In the genomic region with DNA sequence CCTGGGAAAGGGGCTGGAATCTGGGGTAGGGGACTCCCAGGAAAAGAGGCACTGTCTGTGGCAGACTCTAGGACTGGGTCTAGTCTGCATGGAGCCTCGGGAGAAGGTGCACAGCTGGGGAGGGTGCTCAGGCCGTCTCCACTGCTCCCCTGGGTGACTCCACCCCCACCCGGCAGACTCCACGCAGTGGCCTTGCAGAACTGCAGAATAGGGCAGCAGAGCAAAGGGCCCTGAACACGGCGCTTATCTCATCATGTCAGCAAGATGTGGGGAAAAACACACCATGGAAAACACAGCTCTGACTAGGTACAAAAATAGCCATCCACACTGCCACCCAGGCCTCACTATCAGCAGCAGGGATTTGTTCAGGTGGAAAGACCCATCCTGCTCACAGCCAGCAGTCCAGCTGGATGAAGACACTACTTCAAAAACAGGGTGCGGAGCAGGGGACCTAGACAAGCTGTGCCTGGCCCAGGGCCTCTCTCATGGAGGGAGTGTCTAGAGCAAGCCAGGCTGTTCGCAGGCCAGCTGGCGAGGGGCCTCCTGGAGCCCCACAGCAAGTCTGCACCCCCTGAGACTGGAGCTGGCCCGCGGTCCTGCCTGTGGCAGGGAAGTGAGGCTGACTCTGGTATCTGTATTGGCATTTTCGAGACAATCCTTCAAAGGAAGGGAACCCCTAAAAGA, we compare ENCODE assay signal across 36 cellular contexts. TPM values are rescaled to one million over a fixed set of nuclear protein-coding genes. Genes with fewer than 3 reads are reported as not detected.
DNase-seq lines count a peak whose midpoint lies in the region; ATAC-seq, FAIRE-seq and TF ChIP-seq lines count a peak whose summit lies in the region.
"Had no signal": no experiment of that assay in that cellular context is flagged by ENCODE, and none has a peak within 500 bp of the region (broad histone marks: within the 10 kb centered on the region; RNA-seq: fewer than 3 reads in every experiment).

No MANE protein-coding gene starts in this region.

- peak overlapping the region; percentile 11 to 36 for H3K27ac ChIP-seq in testis
- H3K27ac ChIP-seq: esophagus muscularis mucosa, foreskin keratinocyte, upper lobe of left lung had no signal

- 53 to 72% methylated on average over 7 to 12 of the region's 12 CpGs for WGBS in testis, 2 donors

- ATAC-seq in activated CD8-positive, alpha-beta T cell treated with anti-CD3 and anti-CD28 coated beads, Interleukin-2, amount 10 ng/mL, durations not matched to agents 7 days and 5 days: no peak
- no peak for ATAC-seq in activated CD8-positive, alpha-beta T cell treated with anti-CD3 and anti-CD28 coated beads for 36 hours
- ATAC-seq in left lobe of liver (peak; percentile 2), GM19351 (IDR thresholded peaks at IDR 0.05; ENCODE audit: unreplicated experiment) (no peak)
- ATAC-seq: activated T-cell treated with anti-CD3 and anti-CD28 coated beads, Interleukin-2, amount 50 U/mL, for 4 hours; foreskin keratinocyte; stimulated activated effector memory CD8-positive, alpha-beta T cell treated with anti-CD3 and anti-CD28 coated beads, Interleukin-12 subunit alpha, Interleukin-12 subunit beta, amount 100 ng/mL, for 72 hours had no signal

- no peak for FAIRE-seq in GM19239 (lab: Jason Lieb, UNC)
- FAIRE-seq: endometrium, G401.6 had no signal

- DNase-seq in activated CD8-positive, alpha-beta T cell treated with anti-CD3 and anti-CD28 coated beads, Interleukin-2, amount 10 ng/mL, durations not matched to agents 7 days and 5 days: peak; percentile 15
- DNase-seq in activated CD8-positive, alpha-beta T cell treated with anti-CD3 and anti-CD28 coated beads for 36 hours: no peak
- DNase-seq in cardiac septum (ENCODE audit: low spot score) (peak; percentile 74), left lobe of liver (ENCODE audit: low spot score) (peak; percentile 56), testis (peak; percentile 56), Calu3 (no peak), GM19239 (ENCODE audit: insufficient read length, low spot score) (no peak)
- DNase-seq: 8988T; activated CD4-positive, CD25-positive, alpha-beta regulatory T cell treated with anti-CD3 and anti-CD28 coated beads, Interleukin-2, amount 50 U/mL, for 72 hours; activated gamma-delta T cell; activated naive CD8-positive, alpha-beta T cell treated with anti-CD3 and anti-CD28 coated beads for 36 hours; activated T-cell treated with anti-CD3 and anti-CD28 coated beads, Interleukin-2, amount 50 U/mL, for 4 hours; aorta; Caco-2; central memory CD4-positive, alpha-beta T cell; foreskin keratinocyte; immature natural killer cell; naive B cell; NCI-H1048; NCI-H2107; NCI-H345; NCI-H69; nucleus accumbens; SHP77 treated with DMSO at 0.1 percent for 48 hours had no signal

- CTCF ChIA-PET in activated CD8-positive, alpha-beta T cell treated with anti-CD3 and anti-CD28 coated beads, Interleukin-2, amount 10 ng/mL, durations not matched to agents 7 days and 5 days (lab: Charles Lee): interaction anchor here (1.3 kb wide), 1 partner anchor 17 kb away, joined by 3 read pairs; no protein-coding TSS in a partner anchor
- CTCF ChIA-PET in activated CD8-positive, alpha-beta T cell treated with anti-CD3 and anti-CD28 coated beads for 36 hours (lab: Charles Lee): interaction anchor here (1.7 kb wide), 1 partner anchor 17 kb away, joined by 5 read pairs; no protein-coding TSS in a partner anchor
- CTCF ChIA-PET in Calu3 (lab: Charles Lee): interaction anchor here (0.6 kb wide), 1 partner anchor 279 kb away, joined by 4 read pairs; no protein-coding TSS in a partner anchor

- intact Hi-C loops in activated CD8-positive, alpha-beta T cell treated with anti-CD3 and anti-CD28 coated beads for 36 hours (cut with micrococcal nuclease): no loop called here
- intact Hi-C loops in cardiac septum (cut with DNase I) (no loop called here), testis (cut with DNase I; ENCODE audit: low total_unique reads) (no loop called here), Calu3 (cut with micrococcal nuclease; ENCODE audit: unreplicated experiment) (no loop called here)

- no peaks in the 10 kb centered on the region for H3K9me3 Mint-ChIP-seq in activated CD8-positive, alpha-beta T cell treated with anti-CD3 and anti-CD28 coated beads, Interleukin-2, amount 10 ng/mL, durations not matched to agents 7 days and 5 days (ENCODE audit: insufficient read depth)
- H3K9me3 Mint-ChIP-seq in activated CD8-positive, alpha-beta T cell treated with anti-CD3 and anti-CD28 coated beads for 36 hours: no peaks in the 10 kb centered on the region
- H3K9me3 Mint-ChIP-seq in Calu3 (ENCODE audit: low read depth, unreplicated experiment): no peaks in the 10 kb centered on the region
- H3K9me3 Mint-ChIP-seq: activated naive CD8-positive, alpha-beta T cell treated with anti-CD3 and anti-CD28 coated beads for 36 hours; activated T-cell treated with anti-CD3 and anti-CD28 coated beads, Interleukin-2, amount 50 U/mL, for 4 hours; CD14-positive monocyte; immature natural killer cell; mesothelial cell of epicardium; naive B cell; stimulated activated effector memory CD8-positive, alpha-beta T cell treated with anti-CD3 and anti-CD28 coated beads, Interleukin-12 subunit alpha, Interleukin-12 subunit beta, amount 100 ng/mL, for 72 hours had no signal

- H3K36me3 Mint-ChIP-seq in activated CD8-positive, alpha-beta T cell treated with anti-CD3 and anti-CD28 coated beads, Interleukin-2, amount 10 ng/mL, durations not matched to agents 7 days and 5 days (ENCODE audit: low read depth): no peaks in the 10 kb centered on the region
- H3K36me3 Mint-ChIP-seq in activated CD8-positive, alpha-beta T cell treated with anti-CD3 and anti-CD28 coated beads for 36 hours (ENCODE audit: low read depth): no peaks in the 10 kb centered on the region
- no peaks in the 10 kb centered on the region for H3K36me3 Mint-ChIP-seq in Calu3 (ENCODE audit: insufficient read depth, unreplicated experiment)
- H3K36me3 Mint-ChIP-seq: activated naive CD8-positive, alpha-beta T cell treated with anti-CD3 and anti-CD28 coated beads for 36 hours; CD14-positive monocyte; immature natural killer cell; mesothelial cell of epicardium; naive B cell; stimulated activated effector memory CD8-positive, alpha-beta T cell treated with anti-CD3 and anti-CD28 coated beads, Interleukin-12 subunit alpha, Interleukin-12 subunit beta, amount 100 ng/mL, for 72 hours had no signal

- H3K9me3 ChIP-seq in testis: no peaks in the 10 kb centered on the region
- H3K9me3 ChIP-seq: Caco-2, esophagus muscularis mucosa, upper lobe of left lung had no signal

- no peak overlapping the region for H3K27ac Mint-ChIP-seq in activated CD8-positive, alpha-beta T cell treated with anti-CD3 and anti-CD28 coated beads, Interleukin-2, amount 10 ng/mL, durations not matched to agents 7 days and 5 days
- no peak overlapping the region for H3K27ac Mint-ChIP-seq in activated CD8-positive, alpha-beta T cell treated with anti-CD3 and anti-CD28 coated beads for 36 hours
- H3K27ac Mint-ChIP-seq in Calu3 (ENCODE audit: unreplicated experiment): no peak overlapping the region
- H3K27ac Mint-ChIP-seq: activated naive CD8-positive, alpha-beta T cell treated with anti-CD3 and anti-CD28 coated beads for 36 hours; CD14-positive monocyte; immature natural killer cell; mesothelial cell of epicardium; stimulated activated effector memory CD8-positive, alpha-beta T cell treated with anti-CD3 and anti-CD28 coated beads, Interleukin-12 subunit alpha, Interleukin-12 subunit beta, amount 100 ng/mL, for 72 hours had no signal

- no peaks in the 10 kb centered on the region for H3K36me3 ChIP-seq in testis (ENCODE audit: low read depth, missing control alignments)
- H3K36me3 ChIP-seq: esophagus muscularis mucosa, upper lobe of left lung had no signal

- no peaks in the 10 kb centered on the region for H3K4me1 Mint-ChIP-seq in activated CD8-positive, alpha-beta T cell treated with anti-CD3 and anti-CD28 coated beads, Interleukin-2, amount 10 ng/mL, durations not matched to agents 7 days and 5 days (ENCODE audit: low read depth)
- H3K4me1 Mint-ChIP-seq in activated CD8-positive, alpha-beta T cell treated with anti-CD3 and anti-CD28 coated beads for 36 hours (ENCODE audit: low read depth): no peaks in the 10 kb centered on the region
- peaks cover 10% of the 10 kb centered on the region for H3K4me1 Mint-ChIP-seq in Calu3 (ENCODE audit: low read depth, unreplicated experiment)
- H3K4me1 Mint-ChIP-seq: activated naive CD8-positive, alpha-beta T cell treated with anti-CD3 and anti-CD28 coated beads for 36 hours; immature natural killer cell; mesothelial cell of epicardium; naive B cell; stimulated activated effector memory CD8-positive, alpha-beta T cell treated with anti-CD3 and anti-CD28 coated beads, Interleukin-12 subunit alpha, Interleukin-12 subunit beta, amount 100 ng/mL, for 72 hours had no signal

- no peaks in the 10 kb centered on the region for H3K27me3 ChIP-seq in testis
- H3K27me3 ChIP-seq: esophagus muscularis mucosa, foreskin keratinocyte, upper lobe of left lung had no signal

- POLR2A ChIA-PET in activated CD8-positive, alpha-beta T cell treated with anti-CD3 and anti-CD28 coated beads, Interleukin-2, amount 10 ng/mL, durations not matched to agents 7 days and 5 days (lab: Charles Lee): no interaction called here
- POLR2A ChIA-PET in activated CD8-positive, alpha-beta T cell treated with anti-CD3 and anti-CD28 coated beads for 36 hours (lab: Charles Lee): no interaction called here

- no peak for TF ChIP-seq POLR2A in testis (IDR thresholded peaks at IDR 0.05)

- no TSS peak for BruUV-seq in Calu3 (replicated peaks; lab: Mats Ljungman, UMichigan)

- no peak for TF ChIP-seq CTCF in activated CD8-positive, alpha-beta T cell treated with anti-CD3 and anti-CD28 coated beads for 36 hours (IDR thresholded peaks at IDR 0.05)
- TF ChIP-seq CTCF in testis (IDR thresholded peaks at IDR 0.05): no peak
- no peak for TF ChIP-seq CTCF in Calu3 (IDR thresholded peaks at IDR 0.05; ENCODE audit: unreplicated experiment)

- no peak overlapping the region for H3K4me3 Mint-ChIP-seq in activated CD8-positive, alpha-beta T cell treated with anti-CD3 and anti-CD28 coated beads, Interleukin-2, amount 10 ng/mL, durations not matched to agents 7 days and 5 days
- H3K4me3 Mint-ChIP-seq in activated CD8-positive, alpha-beta T cell treated with anti-CD3 and anti-CD28 coated beads for 36 hours: no peak overlapping the region
- no peak overlapping the region for H3K4me3 Mint-ChIP-seq in Calu3 (ENCODE audit: low read depth, unreplicated experiment)
- H3K4me3 Mint-ChIP-seq: activated naive CD8-positive, alpha-beta T cell treated with anti-CD3 and anti-CD28 coated beads for 36 hours; activated T-cell treated with anti-CD3 and anti-CD28 coated beads, Interleukin-2, amount 50 U/mL, for 4 hours; CD14-positive monocyte; immature natural killer cell; mesothelial cell of epicardium; naive B cell; stimulated activated effector memory CD8-positive, alpha-beta T cell treated with anti-CD3 and anti-CD28 coated beads, Interleukin-12 subunit alpha, Interleukin-12 subunit beta, amount 100 ng/mL, for 72 hours had no signal

- H3K4me3 ChIP-seq in testis: no peak overlapping the region
- H3K4me3 ChIP-seq: dorsolateral prefrontal cortex, esophagus muscularis mucosa, upper lobe of left lung had no signal

- no peaks in the 10 kb centered on the region for H3K27me3 Mint-ChIP-seq in activated CD8-positive, alpha-beta T cell treated with anti-CD3 and anti-CD28 coated beads, Interleukin-2, amount 10 ng/mL, durations not matched to agents 7 days and 5 days (ENCODE audit: low read depth)
- no peaks in the 10 kb centered on the region for H3K27me3 Mint-ChIP-seq in activated CD8-positive, alpha-beta T cell treated with anti-CD3 and anti-CD28 coated beads for 36 hours
- H3K27me3 Mint-ChIP-seq in Calu3 (ENCODE audit: unreplicated experiment): peaks cover 45% of the 10 kb centered on the region
- H3K27me3 Mint-ChIP-seq: activated naive CD8-positive, alpha-beta T cell treated with anti-CD3 and anti-CD28 coated beads for 36 hours had no signal

- peaks cover 27% of the 10 kb centered on the region for H3K4me1 ChIP-seq in testis
- H3K4me1 ChIP-seq: esophagus muscularis mucosa, foreskin keratinocyte, upper lobe of left lung had no signal

RNA-seq across cellular contexts. Expression of gene MAT1A, which starts 11.7 kb away (rescaled TPM):
- not detected for total RNA-seq in activated CD8-positive, alpha-beta T cell treated with anti-CD3 and anti-CD28 coated beads, Interleukin-2, amount 10 ng/mL, durations not matched to agents 7 days and 5 days
- total RNA-seq in activated CD8-positive, alpha-beta T cell treated with anti-CD3 and anti-CD28 coated beads for 36 hours: not detected
- 0.11 TPM for total RNA-seq in cardiac septum
- 928 TPM for total RNA-seq in left lobe of liver
- total RNA-seq in testis: 1 to 10 TPM; 5.6 to 8.3 TPM
- 8.3 TPM for polyA plus RNA-seq in testis (ENCODE audit: insufficient read depth, low read depth, low replicate concordance)
- total RNA-seq in Calu3 (2022): not detected in 2 replicates
- total RNA-seq: activated naive CD8-positive, alpha-beta T cell treated with anti-CD3 and anti-CD28 coated beads for 36 hours; esophagus muscularis mucosa; foreskin keratinocyte; skeletal muscle tissue; subcutaneous adipose tissue; T-helper 2 cell treated with Interferon-gamma antibody and Interleukin-4, amounts not matched to agents 100 ng/mL and 5 ng/mL, for 36 hours had no signal
- polyA plus RNA-seq: aorta, CD14-positive monocyte, foreskin keratinocyte, immature natural killer cell had no signal

Comparison
In these comparisons a context has a peak if more than half of its experiments do, and no peak if none do; other contexts are left out.
1. DNase-seq: peak in activated CD8-positive, alpha-beta T cell treated with anti-CD3 and anti-CD28 coated beads, Interleukin-2, amount 10 ng/mL, durations not matched to agents 7 days and 5 days (single experiment), cardiac septum (single experiment), left lobe of liver (single experiment) and testis (single experiment); none in activated CD8-positive, alpha-beta T cell treated with anti-CD3 and anti-CD28 coated beads for 36 hours (single experiment), Calu3 (single experiment) and GM19239 (single experiment).
2. RNA of gene MAT1A, which starts 11.7 kb away (total RNA-seq): 928 TPM in left lobe of liver (single experiment); 5.6 to 8.3 TPM in testis, 0.11 TPM in cardiac septum (single experiment), not detected in Calu3, not detected in activated CD8-positive, alpha-beta T cell treated with anti-CD3 and anti-CD28 coated beads, Interleukin-2, amount 10 ng/mL, durations not matched to agents 7 days and 5 days and not detected in activated CD8-positive, alpha-beta T cell treated with anti-CD3 and anti-CD28 coated beads for 36 hours; every median in the first group is over 100 times any median in the second.